In the genomic region with DNA sequence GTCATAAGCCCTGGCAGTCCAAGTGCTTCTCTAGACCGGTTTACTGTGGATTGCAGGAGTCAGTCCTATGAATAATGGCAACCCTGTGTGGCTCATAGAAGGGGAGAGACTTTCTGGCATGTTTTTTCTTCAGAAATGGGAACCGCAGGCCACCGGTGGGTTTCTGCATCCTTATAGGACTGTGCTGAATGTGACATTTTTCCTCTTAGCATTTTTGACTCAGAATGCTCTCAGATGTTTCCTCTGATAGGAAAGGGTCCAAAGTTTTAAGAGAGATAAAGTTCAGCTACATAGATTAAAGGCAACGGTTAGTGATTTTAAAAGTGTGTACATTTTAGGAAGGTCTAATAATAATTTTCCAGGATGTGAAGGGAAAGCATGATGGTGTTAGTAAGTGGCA, we compare ENCODE assay signal across 26 cellular contexts. TPM values are rescaled to one million over a fixed set of nuclear protein-coding genes. Genes with fewer than 3 reads are reported as not detected.
DNase-seq lines count a peak whose midpoint lies in the region; ATAC-seq, FAIRE-seq and TF ChIP-seq lines count a peak whose summit lies in the region.
"Had no signal": no experiment of that assay in that cellular context is flagged by ENCODE, and none has a peak within 500 bp of the region (broad histone marks: within the 10 kb centered on the region; RNA-seq: fewer than 3 reads in every experiment).

No MANE protein-coding gene starts in this region.

- H3K36me3 Mint-ChIP-seq in glutamatergic neuron (ENCODE audit: unreplicated experiment) (peaks cover 6% of the 10 kb centered on the region), Caco-2 (ENCODE audit: insufficient read depth, unreplicated experiment) (peaks cover 42% of the 10 kb centered on the region)
- H3K36me3 Mint-ChIP-seq: activated CD8-positive, alpha-beta memory T cell treated with anti-CD3 and anti-CD28 coated beads, Interleukin-2, amount 10 ng/mL, durations not matched to agents 7 days and 5 days; activated naive CD4-positive, alpha-beta T cell treated with anti-CD3 and anti-CD28 coated beads, Interleukin-2, amount 50 U/mL, for 24 hours had no signal

- H3K9me3 Mint-ChIP-seq in glutamatergic neuron (ENCODE audit: unreplicated experiment) (peaks cover 5% of the 10 kb centered on the region), Caco-2 (ENCODE audit: unreplicated experiment) (no peaks in the 10 kb centered on the region)
- H3K9me3 Mint-ChIP-seq: activated naive CD4-positive, alpha-beta T cell treated with anti-CD3 and anti-CD28 coated beads, Interleukin-2, amount 50 U/mL, for 24 hours; activated T-helper 1 cell treated with anti-CD3 and anti-CD28 coated beads, Interleukin-12 subunit alpha, Interleukin-12 subunit beta, Interleukin-2, Interleukin-4 antibody, amounts not matched to agents 30 ng/mL and 10 ng/mL and 1 ng/mL, durations not matched to agents 14 hours and 24 hours and 36 hours had no signal

- peak; percentile 10 for DNase-seq in HepG2 (ENCODE audit: low spot score)
- DNase-seq in right lobe of liver, result no peak
- DNase-seq in glutamatergic neuron, result no peak
- DNase-seq in NCI-H748 (lab: John Stamatoyannopoulos, UW; ENCODE audit: unreplicated experiment), result no peak
- no peak for DNase-seq in Caco-2
- DNase-seq in activated CD4-positive, CD25-positive, alpha-beta regulatory T cell (lab: John Stamatoyannopoulos, UW), result no peak
- no peak for DNase-seq in GM10266 (ENCODE audit: extremely low spot score)
- DNase-seq: activated CD8-positive, alpha-beta memory T cell treated with anti-CD3 and anti-CD28 coated beads, Interleukin-2, amount 10 ng/mL, durations not matched to agents 7 days and 5 days; effector CD8-positive, alpha-beta T cell; esophagus squamous epithelium; gastrocnemius medialis; kidney; NCI-H1694; NCI-H69; RPMI8226; SK-N-SH; small intestine; stimulated activated naive CD4-positive, alpha-beta T cell; tibial artery had no signal

- H2AFZ ChIP-seq in HepG2 (ENCODE audit: low read length), result no peak overlapping the region

- H3K27me3 ChIP-seq in HepG2 (ENCODE audit: control insufficient read depth in 1 of 2, insufficient read depth in 2 of 2, low read length in 2 of 2) (no peaks in the 10 kb centered on the region), right lobe of liver (no peaks in the 10 kb centered on the region), Caco-2 (replicated peaks; ENCODE audit: control insufficient read depth, insufficient read depth, low read length) (no peaks in the 10 kb centered on the region)
- H3K27me3 ChIP-seq: ascending aorta, gastrocnemius medialis, tibial artery had no signal

- BruUV-seq in HepG2 (replicated peaks; lab: Mats Ljungman, UMichigan), result no TSS peak
- no TSS peak for BruUV-seq in Caco-2 (replicated peaks; lab: Mats Ljungman, UMichigan)

- peaks cover 83% of the 10 kb centered on the region for H3K4me1 ChIP-seq in HepG2 (ENCODE audit: insufficient read depth, low read length)
- peaks cover 0 to 49% (median 21%) of the 10 kb centered on the region in 4 donors for H3K4me1 ChIP-seq in right lobe of liver
- peaks cover 7% of the 10 kb centered on the region; the same call in 1 of the 2 replicates for H3K4me1 ChIP-seq in Caco-2
- H3K4me1 ChIP-seq: ascending aorta had no signal

- H3K4me3 Mint-ChIP-seq in glutamatergic neuron (ENCODE audit: unreplicated experiment) (peak overlapping the region; percentile 80), Caco-2 (ENCODE audit: unreplicated experiment) (no peak overlapping the region)
- H3K4me3 Mint-ChIP-seq: activated CD8-positive, alpha-beta memory T cell treated with anti-CD3 and anti-CD28 coated beads, Interleukin-2, amount 10 ng/mL, durations not matched to agents 7 days and 5 days; activated naive CD4-positive, alpha-beta T cell treated with anti-CD3 and anti-CD28 coated beads, Interleukin-2, amount 50 U/mL, for 24 hours; activated T-helper 1 cell treated with anti-CD3 and anti-CD28 coated beads, Interleukin-12 subunit alpha, Interleukin-12 subunit beta, Interleukin-2, Interleukin-4 antibody, amounts not matched to agents 30 ng/mL and 10 ng/mL and 1 ng/mL, durations not matched to agents 14 hours and 24 hours and 36 hours had no signal

- H3K4me3 ChIP-seq in HepG2 (replicated peaks in 1 of 3; ENCODE audit: insufficient read depth in 1 of 3, low read depth in 2 of 3, low read length in 3 of 3) (0 out of 6 replicates have a peak overlapping the region, but pooled peaks of 1 of the 3 experiments have one; percentile 3), right lobe of liver (no peak overlapping the region), Caco-2 (ENCODE audit: low read depth, low read length) (no peak overlapping the region)
- H3K4me3 ChIP-seq: ascending aorta, esophagus squamous epithelium, gastrocnemius medialis, HAP-1, lung, tibial artery had no signal

- peak overlapping the region; percentile 24 for H3K27ac Mint-ChIP-seq in glutamatergic neuron (ENCODE audit: unreplicated experiment)
- no peak overlapping the region for H3K27ac Mint-ChIP-seq in Caco-2 (ENCODE audit: unreplicated experiment)
- H3K27ac Mint-ChIP-seq: activated CD8-positive, alpha-beta memory T cell treated with anti-CD3 and anti-CD28 coated beads, Interleukin-2, amount 10 ng/mL, durations not matched to agents 7 days and 5 days; activated naive CD4-positive, alpha-beta T cell treated with anti-CD3 and anti-CD28 coated beads, Interleukin-2, amount 50 U/mL, for 24 hours; activated T-helper 1 cell treated with anti-CD3 and anti-CD28 coated beads, Interleukin-12 subunit alpha, Interleukin-12 subunit beta, Interleukin-2, Interleukin-4 antibody, amounts not matched to agents 30 ng/mL and 10 ng/mL and 1 ng/mL, durations not matched to agents 14 hours and 24 hours and 36 hours had no signal

- intact Hi-C loops in HepG2 (cut with micrococcal nuclease; ENCODE audit: unreplicated experiment), result no loop called here
- intact Hi-C loops in right lobe of liver (cut with DNase I), result no loop called here
- intact Hi-C loops in Caco-2 (cut with micrococcal nuclease; ENCODE audit: unreplicated experiment), result no loop called here

- peaks cover 8% of the 10 kb centered on the region for H3K27me3 Mint-ChIP-seq in glutamatergic neuron (ENCODE audit: unreplicated experiment)
- no peaks in the 10 kb centered on the region for H3K27me3 Mint-ChIP-seq in Caco-2 (ENCODE audit: insufficient read depth, unreplicated experiment)

- no peaks in the 10 kb centered on the region for H3K9me3 ChIP-seq in HepG2 (ENCODE audit: low read length)
- H3K9me3 ChIP-seq in right lobe of liver, result no peaks in the 10 kb centered on the region
- no peaks in the 10 kb centered on the region for H3K9me3 ChIP-seq in Caco-2
- H3K9me3 ChIP-seq: ascending aorta, esophagus squamous epithelium, gastrocnemius medialis, HAP-1, SK-N-SH, tibial artery had no signal

- TF ChIP-seq POLR2A in HepG2 (IDR thresholded peaks at IDR 0.05; ENCODE audit: insufficient read depth in 1 of 2, low read depth in 2 of 2, low read length in 2 of 2) (no peak), right lobe of liver (IDR thresholded peaks at IDR 0.05) (no peak)

- CTCF ChIA-PET in HepG2 (lab: Yijun Ruan, JAX; ENCODE audit: low intra/inter-chr PET ratio, low total read pairs) (no interaction called here), Caco-2 (lab: Charles Lee) (no interaction called here)

- H3K4me1 Mint-ChIP-seq in glutamatergic neuron (ENCODE audit: low read depth, unreplicated experiment) (peaks cover 44% of the 10 kb centered on the region), Caco-2 (ENCODE audit: low read depth, unreplicated experiment) (peaks cover 13% of the 10 kb centered on the region)

- H3K79me2 ChIP-seq in HepG2 (ENCODE audit: insufficient read depth, low read length), result peaks cover 51% of the 10 kb centered on the region

- no peak for ATAC-seq in HepG2
- no peak for ATAC-seq in right lobe of liver
- ATAC-seq: activated CD4-positive, CD25-positive, alpha-beta regulatory T cell treated with anti-CD3 and anti-CD28 coated beads, Interleukin-2, amount 50 U/mL, for 24 hours; activated CD8-positive, alpha-beta memory T cell treated with anti-CD3 and anti-CD28 coated beads, Interleukin-2, amount 10 ng/mL, durations not matched to agents 7 days and 5 days; gastrocnemius medialis had no signal

- no peak for TF ChIP-seq CTCF in HepG2 (CRISPR knock-in tag; IDR thresholded peaks at IDR 0.05)
- no peak for TF ChIP-seq CTCF in right lobe of liver (IDR thresholded peaks at IDR 0.05)
- no peak for TF ChIP-seq CTCF in VCaP (conservative IDR thresholded peaks at IDR 0.05)
- TF ChIP-seq CTCF in glutamatergic neuron (IDR thresholded peaks at IDR 0.05; ENCODE audit: partially characterized antibody, unreplicated experiment), result no peak
- TF ChIP-seq CTCF in Caco-2 (IDR thresholded peaks at IDR 0.05; ENCODE audit: insufficient read depth in 1 of 2, low read depth in 1 of 2, low read length in 1 of 2, severe bottlenecking in 1 of 2, unreplicated experiment in 1 of 2), result no peak
- TF ChIP-seq CTCF in GM10266 (IDR thresholded peaks at IDR 0.05; ENCODE audit: control insufficient read depth, insufficient read depth, low read depth, missing control alignments), result no peak

- H4K20me1 ChIP-seq in HepG2 (ENCODE audit: insufficient read depth, low read length), result no peaks in the 10 kb centered on the region; the same call in 1 of the 2 replicates

- TF ChIP-seq EP300 in HepG2 (IDR thresholded peaks at IDR 0.05; ENCODE audit: low read depth in 2 of 2, low read length in 2 of 2) (no peak), HepG2 (CRISPR knock-in tag; IDR thresholded peaks at IDR 0.05; ENCODE audit: borderline replicate concordance) (no peak)

- in situ Hi-C loops in HepG2 (cut with HindIII; ENCODE audit: extremely low pct_ligation_motif_present, low pct_unique_long_range_greater_than_20kb), result no loop called here

- H3K27ac ChIP-seq in HepG2 (ENCODE audit: extremely low read length, insufficient read depth, low read length) (peak overlapping the region; percentile 25), right lobe of liver (no peak overlapping the region), VCaP (peak overlapping the region; percentile 88)
- H3K27ac ChIP-seq: esophagus squamous epithelium, gastrocnemius medialis, tibial artery had no signal

- POLR2A ChIA-PET in HepG2 (lab: Yijun Ruan, JAX), result interaction anchor here (1.5 kb wide), 1 partner anchor 65 kb away, joined by 3 read pairs; no protein-coding TSS in a partner anchor
- POLR2A ChIA-PET in Caco-2 (lab: Charles Lee), result no interaction called here

- H3K36me3 ChIP-seq in HepG2 (replicated peaks in 1 of 2; ENCODE audit: control insufficient read depth in 1 of 2, insufficient read depth in 2 of 2, low read length in 2 of 2) (no peaks in the 10 kb centered on the region; a peak in 2 of 5 replicates), right lobe of liver (no peaks in the 10 kb centered on the region), Caco-2 (ENCODE audit: control insufficient read depth, insufficient read depth, low read length) (no peaks in the 10 kb centered on the region)
- H3K36me3 ChIP-seq: ascending aorta, esophagus squamous epithelium, gastrocnemius medialis, HAP-1, tibial artery had no signal

- peak overlapping the region; percentile 39 for H3K4me2 ChIP-seq in HepG2 (ENCODE audit: low read depth, low read length)
- H3K4me2 ChIP-seq: SK-N-SH had no signal

- no peak for FAIRE-seq in HepG2 (lab: Jason Lieb, UNC)
- FAIRE-seq: kidney, small intestine had no signal

- no peak overlapping the region for H3K9ac ChIP-seq in HepG2 (ENCODE audit: insufficient read depth, low read depth, low read length)
- H3K9ac ChIP-seq: SK-N-SH had no signal

- TF ChIP-seq RAD21 in HepG2 (CRISPR knock-in tag; IDR thresholded peaks at IDR 0.05), result no peak

- WGBS in HepG2 (ENCODE audit: low lambda C conversion rate), result 37% methylated on average over 4 of the region's 4 CpGs
- 38% methylated on average over 4 of the region's 4 CpGs for WGBS in right lobe of liver (ENCODE audit: insufficient coverage, low coverage, low lambda C conversion rate, missing lambda C conversion rate)

RNA-seq across cellular contexts. Expression of a gene that starts 6.3 kb away (rescaled TPM):
- total RNA-seq in HepG2 (2016; rRNA removed; fragmentation: Illumina TruSeq; extraction: Trizol) (34.0 and 35.9 TPM in 2 replicates), right lobe of liver (10 to 100 TPM; 17.4 to 55.0 (median 33.9) TPM), glutamatergic neuron (ENCODE audit: unreplicated experiment) (384 TPM), Caco-2 (2022) (65.8 and 79.2 TPM in 2 replicates)
- 9.8 and 10.3 TPM in 2 replicates for total RNA-seq in HepG2 (2016; cell fraction: cytosol; rRNA removed; fragmentation: Illumina TruSeq; extraction: Trizol; ENCODE audit: low read depth)
- 31.5 and 34.0 TPM in 2 replicates for total RNA-seq in HepG2 (2016; cell fraction: insoluble cytoplasmic fraction; rRNA removed; fragmentation: Illumina TruSeq; extraction: Trizol)
- 20.5 and 22.7 TPM in 2 replicates for total RNA-seq in HepG2 (2016; cell fraction: membrane; rRNA removed; fragmentation: Illumina TruSeq; extraction: Trizol)
- 55.4 and 57.3 TPM in 2 replicates for total RNA-seq in HepG2 (2016; cell fraction: nucleus; rRNA removed; fragmentation: Illumina TruSeq; extraction: Trizol)
- 29.7 and 35.7 TPM in 2 replicates for polyA plus RNA-seq in HepG2 (2011; rRNA removed)
- polyA plus RNA-seq in HepG2 (2011; cell fraction: cytosol; rRNA removed), result 13.7 and 17.4 TPM in 2 replicates
- polyA plus RNA-seq in HepG2 (2011; cell fraction: nucleus; rRNA removed), result 118 and 123 TPM in 2 replicates
- polyA plus RNA-seq in HepG2 (2012), result 22.5 and 22.9 TPM in 2 replicates
- polyA plus RNA-seq in HepG2 (2016; cell fraction: cytosol; fragmentation: Illumina TruSeq; extraction: Trizol; ENCODE audit: low read depth), result 2.1 and 3.1 TPM in 2 replicates
- 22.5 and 24.6 TPM in 2 replicates for polyA plus RNA-seq in HepG2 (2016; cell fraction: insoluble cytoplasmic fraction; fragmentation: Illumina TruSeq; extraction: Trizol; ENCODE audit: low read depth)
- polyA plus RNA-seq in HepG2 (2016; cell fraction: membrane; fragmentation: Illumina TruSeq; extraction: Trizol; ENCODE audit: low read depth), result 6.5 and 7.3 TPM in 2 replicates
- 54.2 and 58.8 TPM in 2 replicates for polyA plus RNA-seq in HepG2 (2016; cell fraction: nucleus; fragmentation: Illumina TruSeq; extraction: Trizol; ENCODE audit: insufficient read depth, low read depth)
- 25.2 and 80.2 TPM in 2 replicates for polyA minus RNA-seq in HepG2 (2011; rRNA and poly(A)+ RNA removed; ENCODE audit: low replicate concordance)
- 15.7 and 16.1 TPM in 2 replicates for polyA minus RNA-seq in HepG2 (2011; cell fraction: cytosol; rRNA and poly(A)+ RNA removed)
- 128 and 136 TPM in 2 replicates for polyA minus RNA-seq in HepG2 (2011; cell fraction: nucleus; rRNA and poly(A)+ RNA removed)

Comparison
In these comparisons a context has a peak if more than half of its experiments do, and no peak if none do; other contexts are left out.
1. H3K27ac ChIP-seq: peak in HepG2 (single experiment) and VCaP (single experiment); none in right lobe of liver (0 of 3).